8 cellular contexts compared by ENCODE assay signal in the genomic region with DNA sequence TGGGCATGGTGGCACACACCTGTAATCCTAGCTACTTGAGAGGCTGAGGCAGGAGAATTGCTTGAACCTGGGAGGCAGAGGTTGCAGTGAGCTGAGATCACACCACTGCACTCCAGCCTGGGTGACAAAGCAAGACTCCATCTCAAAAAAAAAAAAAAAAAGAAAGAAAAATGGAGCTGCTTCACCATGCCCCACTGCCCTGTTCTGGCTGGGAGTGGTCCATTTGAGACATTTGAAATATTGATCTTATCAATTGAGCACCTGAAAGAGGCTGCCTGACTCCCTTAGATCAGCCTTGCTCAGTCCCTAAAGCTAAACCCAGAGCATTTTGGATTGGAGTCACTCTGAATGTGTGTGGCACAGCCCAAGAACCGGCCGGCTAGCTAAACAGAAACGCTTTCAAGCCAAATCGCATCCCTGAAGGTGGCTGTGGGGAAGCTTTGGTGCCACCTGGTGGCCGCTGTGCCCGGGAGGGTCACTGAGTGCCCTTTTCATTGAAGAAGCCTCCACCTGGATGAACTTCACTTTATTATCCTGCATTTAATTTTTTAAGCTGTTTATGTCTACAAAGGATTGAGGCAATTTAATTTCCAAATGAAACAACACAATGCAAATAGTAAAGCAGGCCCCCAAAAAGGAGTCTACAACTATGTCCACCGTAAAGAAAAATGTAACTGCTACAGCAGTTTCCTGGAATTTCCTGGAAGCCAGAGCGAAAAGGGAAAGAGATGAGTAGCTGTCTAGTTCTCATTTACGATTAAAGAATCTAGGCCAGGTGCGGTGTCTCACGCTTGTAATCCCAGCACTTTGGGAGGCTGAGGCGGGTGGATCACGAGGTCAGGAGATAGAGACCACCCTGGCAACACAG. TPM values are rescaled to one million over a fixed set of nuclear protein-coding genes. Genes with fewer than 3 reads are reported as not detected.
DNase-seq lines count a peak whose midpoint lies in the region; ATAC-seq, FAIRE-seq and TF ChIP-seq lines count a peak whose summit lies in the region.

No MANE protein-coding gene starts in this region.

- no peak overlapping the region for H4K8ac ChIP-seq in IMR-90 (ENCODE audit: low read depth in 2 of 2, low read length in 2 of 2)

- H2BK5ac ChIP-seq in IMR-90 (ENCODE audit: low read depth, low read length, poor library complexity, severe bottlenecking), result no peak overlapping the region

- H4K91ac ChIP-seq in IMR-90 (ENCODE audit: insufficient read depth, low read depth, low read length), result no peak overlapping the region

- H3K79me2 ChIP-seq in PC-3 (ENCODE audit: low read length), result no peaks in the 10 kb centered on the region
- H3K79me2 ChIP-seq in neural cell (replicated peaks; ENCODE audit: insufficient read depth, low read length), result no peaks in the 10 kb centered on the region

- H3F3A ChIP-seq in PC-3 (ENCODE audit: low read length, unreplicated experiment) (no peaks in the 10 kb centered on the region), neural cell (ENCODE audit: insufficient read depth, low read length, poor library complexity, severe bottlenecking) (no peaks in the 10 kb centered on the region)

- DNase-seq in A549 (ENCODE audit: low read depth in 1 of 2, low spot score in 1 of 2) (peak; percentile 31 to 63), IMR-90 (peak; percentile 43), PC-3 (peak; percentile 76), fibroblast of mammary gland (ENCODE audit: low read depth) (peak; percentile 68)
- DNase-seq in activated T-cell treated with anti-CD3 and anti-CD28 coated beads, Interleukin-2, amount 50 U/mL, for 72 hours, result peak; percentile 77 to 84
- peak; percentile 83 for DNase-seq in stimulated activated naive CD8-positive, alpha-beta T cell treated with anti-CD3 and anti-CD28 coated beads, Interleukin-15, Interleukin-2, amounts not matched to agents 100 U/mL and 50 U/mL, for 24 hours

- no peak overlapping the region for H2AK9ac ChIP-seq in IMR-90 (replicated peaks; ENCODE audit: low read depth, low read length, poor library complexity)

- H3K9me2 ChIP-seq in PC-3 (replicated peaks; ENCODE audit: low read length), result no peaks in the 10 kb centered on the region
- H3K9me2 ChIP-seq in neural cell (ENCODE audit: insufficient read depth, low read length), result no peaks in the 10 kb centered on the region

- WGBS in A549 (ENCODE audit: missing lambda C conversion rate), result 29% methylated on average over 13 of the region's 13 CpGs
- 80% methylated on average over 2 of the region's 13 CpGs; no CpG with 5 or more reads in 1 of the 2 experiments for WGBS in IMR-90 (ENCODE audit: extremely low coverage in 2 of 2, insufficient read length in 1 of 2), 2 experiments

- no peaks in the 10 kb centered on the region for H3K36me3 Mint-ChIP-seq in activated T-cell treated with anti-CD3 and anti-CD28 coated beads, Interleukin-2, amount 50 U/mL, for 72 hours (ENCODE audit: insufficient read depth in 2 of 2)

- TF ChIP-seq RAD21 in A549 (conservative IDR thresholded peaks at IDR 0.05 in 1 of 2, IDR thresholded peaks at IDR 0.05 in 1 of 2) (peak; percentile 73 to 78), IMR-90 (IDR thresholded peaks at IDR 0.05; ENCODE audit: low read length) (peak; percentile 81), neural cell (conservative IDR thresholded peaks at IDR 0.05) (peak; percentile 80)

- no peaks in the 10 kb centered on the region for H3K9me3 Mint-ChIP-seq in activated T-cell treated with anti-CD3 and anti-CD28 coated beads, Interleukin-2, amount 50 U/mL, for 72 hours

- no peak for FAIRE-seq in A549 (lab: Jason Lieb, UNC)

- CTCF ChIA-PET in A549 (lab: Yijun Ruan, JAX) (interaction anchor here (0.6 to 4.5 kb wide), 56 partner anchors 9 to 583 kb away, joined by 3 to 76 read pairs (median 3); partner anchors contain the start of gene C13orf42), IMR-90 (lab: Yijun Ruan, JAX) (interaction anchor here (0.6 to 3.6 kb wide), 17 partner anchors 9 to 161 kb away, joined by 3 to 37 read pairs (median 5); no protein-coding TSS in a partner anchor), PC-3 (lab: Charles Lee) (interaction anchor here (0.5 to 2.6 kb wide), 13 partner anchors 17 to 1261 kb away, joined by 3 to 69 read pairs (median 3); no protein-coding TSS in a partner anchor)

- H3K9ac ChIP-seq in IMR-90 (ENCODE audit: low read depth, low read length) (no peak overlapping the region), PC-3 (ENCODE audit: low read length) (no peak overlapping the region), neural cell (ENCODE audit: low read length) (no peak overlapping the region)

- POLR2A ChIA-PET in A549 (lab: Yijun Ruan, JAX) (no interaction called here), IMR-90 (lab: Charles Lee; ENCODE audit: unreplicated experiment) (interaction anchor here (0.6 to 0.8 kb wide), 3 partner anchors 12 to 719 kb away, joined by 3 to 4 read pairs (median 3); no protein-coding TSS in a partner anchor), PC-3 (lab: Charles Lee; ENCODE audit: unreplicated experiment) (no interaction called here)

- H3K23ac ChIP-seq in IMR-90 (ENCODE audit: low read depth, low read length), result no peak overlapping the region

- H3K79me1 ChIP-seq in IMR-90 (ENCODE audit: low read depth in 1 of 2, low read length in 2 of 2), result no peaks in the 10 kb centered on the region

- H3K18ac ChIP-seq in IMR-90 (ENCODE audit: low read depth, low read length), result no peak overlapping the region

- H2AK5ac ChIP-seq in IMR-90 (ENCODE audit: low read depth, low read length), result no peak overlapping the region

- H3K27me3 Mint-ChIP-seq in activated T-cell treated with anti-CD3 and anti-CD28 coated beads, Interleukin-2, amount 50 U/mL, for 72 hours (ENCODE audit: low read depth), result peaks cover 8% of the 10 kb centered on the region

- no peak for TF ChIP-seq POLR2A in A549 (IDR thresholded peaks at IDR 0.05; ENCODE audit: low read length)
- no peak for TF ChIP-seq POLR2A in IMR-90 (IDR thresholded peaks at IDR 0.05; ENCODE audit: low read depth, low read length)

- H2BK20ac ChIP-seq in IMR-90 (ENCODE audit: low read depth, low read length), result no peak overlapping the region

- H3K9me3 ChIP-seq in A549 (no peaks in the 10 kb centered on the region), IMR-90 (ENCODE audit: control insufficient read depth, insufficient read depth, low read length) (no peaks in the 10 kb centered on the region), PC-3 (ENCODE audit: low read length) (no peaks in the 10 kb centered on the region), neural cell (ENCODE audit: low read length) (no peaks in the 10 kb centered on the region)

- in situ Hi-C loops in IMR-90 (cut with MboI; ENCODE audit: low sequenced_read_pairs), result loop anchor here (10.0 kb wide), 1 partner anchor 162 kb away; no protein-coding TSS in a partner anchor

- H3K4me3 ChIP-seq in A549 (no peak overlapping the region), IMR-90 (ENCODE audit: insufficient read depth, low read depth, low read length) (no peak overlapping the region), PC-3 (ENCODE audit: low read length) (no peak overlapping the region), fibroblast of mammary gland (ENCODE audit: control insufficient read depth, low read depth, low read length) (no peak overlapping the region), neural cell (ENCODE audit: low read length) (no peak overlapping the region)

- no peak overlapping the region for H2BK120ac ChIP-seq in IMR-90 (ENCODE audit: low read depth, low read length)

- H3K4ac ChIP-seq in IMR-90 (ENCODE audit: low read depth, low read length), result no peak overlapping the region

- H3K27ac Mint-ChIP-seq in activated T-cell treated with anti-CD3 and anti-CD28 coated beads, Interleukin-2, amount 50 U/mL, for 72 hours, result no peak overlapping the region

- peaks cover 1% of the 10 kb centered on the region; the same call in 1 of the 3 replicates for H3K4me1 ChIP-seq in A549
- H3K4me1 ChIP-seq in IMR-90 (ENCODE audit: control insufficient read depth, insufficient read depth, low read length), result no peaks in the 10 kb centered on the region; the same call in 1 of the 2 replicates
- H3K4me1 ChIP-seq in PC-3 (ENCODE audit: insufficient read depth, low read length), result peaks cover 7% of the 10 kb centered on the region

- no peak overlapping the region for H4K5ac ChIP-seq in IMR-90 (ENCODE audit: low read depth, low read length)

- peaks cover 4% of the 10 kb centered on the region for H3K4me1 Mint-ChIP-seq in activated T-cell treated with anti-CD3 and anti-CD28 coated beads, Interleukin-2, amount 50 U/mL, for 72 hours (ENCODE audit: low read depth)

- no TSS peak for BruUV-seq in IMR-90 (replicated peaks; lab: Mats Ljungman, UMichigan)
- no TSS peak for BruUV-seq in PC-3 (replicated peaks; lab: Mats Ljungman, UMichigan)

- no peak overlapping the region for H3K4me3 Mint-ChIP-seq in activated T-cell treated with anti-CD3 and anti-CD28 coated beads, Interleukin-2, amount 50 U/mL, for 72 hours

- H3K4me2 ChIP-seq in A549, result peak overlapping the region; percentile 39; the same call in 2 of the 3 replicates
- H3K4me2 ChIP-seq in IMR-90 (ENCODE audit: low read depth, low read length), result no peak overlapping the region
- H3K4me2 ChIP-seq in PC-3 (ENCODE audit: low read length), result 0 out of 2 replicates have a peak overlapping the region, but pooled peaks have one; percentile 30
- no peak overlapping the region for H3K4me2 ChIP-seq in neural cell (ENCODE audit: low read length)

- no peaks in the 10 kb centered on the region for H4K20me1 ChIP-seq in IMR-90 (ENCODE audit: insufficient read depth, low read length)
- H4K20me1 ChIP-seq in PC-3 (ENCODE audit: low read length), result no peaks in the 10 kb centered on the region
- H4K20me1 ChIP-seq in neural cell (ENCODE audit: insufficient read depth), result no peaks in the 10 kb centered on the region

- H2AFZ ChIP-seq in IMR-90 (replicated peaks; ENCODE audit: low read length, poor library complexity) (no peak overlapping the region), PC-3 (ENCODE audit: low read length) (peak overlapping the region; percentile 60; the same call in 1 of the 2 replicates), neural cell (ENCODE audit: low read depth, low read length) (no peak overlapping the region)

- H3K27me3 ChIP-seq in IMR-90 (ENCODE audit: control insufficient read depth, insufficient read depth, low read length) (peaks cover 18% of the 10 kb centered on the region), PC-3 (ENCODE audit: low read length) (no peaks in the 10 kb centered on the region), neural cell (ENCODE audit: insufficient read depth, low read depth, low read length) (no peaks in the 10 kb centered on the region)

- TF ChIP-seq EP300 in A549 (IDR thresholded peaks at IDR 0.05) (no peak), neural cell (conservative IDR thresholded peaks at IDR 0.05; ENCODE audit: poor library complexity, severe bottlenecking) (no peak)

- peaks cover under 1% of the 10 kb centered on the region; the same call in 1 of the 2 replicates for H3K9me1 ChIP-seq in IMR-90 (ENCODE audit: insufficient read depth, low read length)

- TF ChIP-seq CTCF in A549 (IDR thresholded peaks at IDR 0.05) (peak; percentile 82), IMR-90 (conservative IDR thresholded peaks at IDR 0.05; ENCODE audit: low read depth, low read length) (peak; percentile 81), PC-3 (conservative IDR thresholded peaks at IDR 0.05; ENCODE audit: low read depth, low read length) (peak; percentile 86), fibroblast of mammary gland (conservative IDR thresholded peaks at IDR 0.05; ENCODE audit: control insufficient read depth, insufficient read depth, low read depth, low read length) (peak; percentile 96), neural cell (IDR thresholded peaks at IDR 0.05; ENCODE audit: poor library complexity, severe bottlenecking) (peak; percentile 80)

- H3K56ac ChIP-seq in IMR-90 (ENCODE audit: extremely low read depth, insufficient read depth, low read length), result no peak overlapping the region

- peak; percentile 90 to 97 for ATAC-seq in A549
- ATAC-seq in GM18858 (IDR thresholded peaks at IDR 0.05; ENCODE audit: unreplicated experiment), result peak; percentile 74
- peak; percentile 98 for ATAC-seq in IMR-90 (ENCODE audit: low read depth)
- peak; percentile 86 for ATAC-seq in PC-3
- ATAC-seq in activated T-cell treated with anti-CD3 and anti-CD28 coated beads, Interleukin-2, amount 50 U/mL, for 72 hours (replicated peaks in 1 of 2), result peak; percentile 87 to 89
- ATAC-seq in stimulated activated naive CD8-positive, alpha-beta T cell treated with anti-CD3 and anti-CD28 coated beads, Interleukin-15, Interleukin-2, amounts not matched to agents 100 U/mL and 50 U/mL, for 24 hours, result peak; percentile 85

- H3K27ac ChIP-seq in A549, result no peak overlapping the region
- H3K27ac ChIP-seq in IMR-90 (ENCODE audit: insufficient read depth, low read length), result no peak overlapping the region
- no peak overlapping the region for H3K27ac ChIP-seq in PC-3 (ENCODE audit: low read length)
- H3K27ac ChIP-seq in neural cell (ENCODE audit: low read length), result no peak overlapping the region

- H2BK15ac ChIP-seq in IMR-90 (ENCODE audit: low read depth, low read length), result no peak overlapping the region

- H3K14ac ChIP-seq in IMR-90 (replicated peaks; ENCODE audit: low read depth, low read length), result no peak overlapping the region

- dilution Hi-C loops in IMR-90 (cut with HindIII; ENCODE audit: low sequenced_read_pairs, unreplicated experiment), result no loop called here

- intact Hi-C loops in IMR-90 (cut with micrococcal nuclease), result loop anchor here (1.0 kb wide), 3 partner anchors 64 to 161 kb away; partner anchors contain the start of gene FAM124A
- intact Hi-C loops in PC-3 (cut with micrococcal nuclease), result loop anchor here (1.0 to 5.0 kb wide), 3 partner anchors 64 to 161 kb away; partner anchors contain the start of gene FAM124A

- H3K36me3 ChIP-seq in IMR-90 (ENCODE audit: control insufficient read depth, insufficient read depth, low read length) (no peaks in the 10 kb centered on the region), PC-3 (ENCODE audit: low read depth, low read length) (no peaks in the 10 kb centered on the region), neural cell (ENCODE audit: insufficient read depth, low read length) (no peaks in the 10 kb centered on the region)

RNA-seq across cellular contexts. Expression of gene SERPINE3, which starts 53.1 kb away (rescaled TPM):
- polyA plus RNA-seq in A549 (2011; rRNA removed) (0.04 TPM in 1 of 2 replicates, not detected in the other), A549 (2017; fragmentation: RNase III; extraction: RNeasy Plus Mini Kit Qiagen cat#74134 plus additional on column Dnase treatment) (0.09 TPM in 1 of 3 replicates, not detected in the others), IMR-90 (2012; rRNA removed) (not detected in 2 replicates), neural cell (not detected in 2 replicates)
- not detected in 2 replicates for polyA plus RNA-seq in A549 (2012; cell fraction: cytosol; rRNA removed)
- polyA plus RNA-seq in A549 (2012; cell fraction: nucleus; rRNA removed), result not detected in 2 replicates
- polyA minus RNA-seq in A549 (2011; rRNA and poly(A)+ RNA removed), result not detected in 2 replicates
- total RNA-seq in IMR-90 (2012; rRNA removed) (not detected in 2 replicates), PC-3 (2014; rRNA removed) (not detected in 2 replicates)
- polyA plus RNA-seq in IMR-90 (2012; cell fraction: cytosol; rRNA removed), result not detected in 2 replicates
- polyA plus RNA-seq in IMR-90 (2012; cell fraction: nucleus; rRNA removed; ENCODE audit: low replicate concordance), result not detected in 2 replicates
- total RNA-seq in activated T-cell treated with anti-CD3 and anti-CD28 coated beads, Interleukin-2, amount 50 U/mL, for 72 hours, result not detected
- not detected in 2 replicates for polyA minus RNA-seq in neural cell

Comparison
In these comparisons a context has a peak if more than half of its experiments do, and no peak if none do; other contexts are left out.
1. H3K4me2 ChIP-seq: peak in A549 (single experiment) and PC-3 (single experiment); none in IMR-90 (single experiment) and neural cell (single experiment).
2. Peak in every context shown above with its lines, with median percentiles within 50 percentile points of each other: ATAC-seq, DNase-seq and CTCF ChIP-seq.